ENCODE assay signal across 2 cellular contexts in genomic region chr2:68303902-68304272, GRCh38.
TF ChIP-seq lines count a peak whose summit lies in the region.
"Not testable (repeated sequence)": the region's sequence is repeated elsewhere in the genome, so short reads cannot be mapped to it uniquely, and the experiment has no call there.

No MANE protein-coding gene starts in this region.

TF ChIP-seq in K562, 482 proteins besides CTCF, POLR2A, EP300 and RAD21:
- 0 out of 2 replicates have a peak, but pooled peaks have one; percentile 19 for TF ChIP-seq CBFA2T2 (conservative IDR thresholded peaks at IDR 0.05)
- TF ChIP-seq CBFA2T3 (IDR thresholded peaks at IDR 0.05) = peak; percentile 49
TF ChIP-seq in K562: peak in this region for 2; not testable (repeated sequence) for 480.

TF ChIP-seq in HepG2, 621 proteins besides CTCF, POLR2A, EP300 and RAD21:
- TF ChIP-seq FOXK2 (IDR thresholded peaks at IDR 0.05) = 0 out of 2 replicates have a peak, but pooled peaks have one; percentile 8
- TF ChIP-seq GABPB1 (CRISPR knock-in tag; IDR thresholded peaks at IDR 0.05) = peak; percentile 11; the same call in 1 of the 2 replicates
- TF ChIP-seq FOXP1 (IDR thresholded peaks at IDR 0.05) = 0 out of 2 replicates have a peak, but pooled peaks have one; percentile 6
- not testable (repeated sequence) for TF ChIP-seq FOXP1 (CRISPR knock-in tag; IDR thresholded peaks at IDR 0.05)
- peak; percentile 80; the same call in 1 of the 2 replicates for TF ChIP-seq ZMYM2 (CRISPR knock-in tag; IDR thresholded peaks at IDR 0.05)
- TF ChIP-seq PITX1 (CRISPR knock-in tag; IDR thresholded peaks at IDR 0.05) = peak; percentile 59; the same call in 1 of the 2 replicates
- peak; percentile 40; the same call in 1 of the 2 replicates for TF ChIP-seq FOXP4 (CRISPR knock-in tag; IDR thresholded peaks at IDR 0.05)
- TF ChIP-seq MTERF4 (CRISPR knock-in tag; IDR thresholded peaks at IDR 0.05) = 0 out of 2 replicates have a peak, but pooled peaks have one; percentile 24
- peak; percentile 27; the same call in 1 of the 2 replicates for TF ChIP-seq SALL1 (CRISPR knock-in tag; IDR thresholded peaks at IDR 0.05)
- TF ChIP-seq TEAD3 (CRISPR knock-in tag; optimal IDR thresholded peaks at IDR 0.05; ENCODE audit: borderline replicate concordance) = peak; percentile 26
- TF ChIP-seq ZNF430 (CRISPR knock-in tag; IDR thresholded peaks at IDR 0.05) = 0 out of 2 replicates have a peak, but pooled peaks have one; percentile 16
- TF ChIP-seq ZMYM3 (CRISPR knock-in tag; IDR thresholded peaks at IDR 0.05) = peak; percentile 59; the same call in 1 of the 2 replicates
- peak; percentile 19; the same call in 1 of the 2 replicates for TF ChIP-seq HOXA3 (CRISPR knock-in tag; IDR thresholded peaks at IDR 0.05)
- peak; percentile 30; the same call in 1 of the 2 replicates for TF ChIP-seq PAXIP1 (CRISPR knock-in tag; conservative IDR thresholded peaks at IDR 0.05)
- TF ChIP-seq ZNF605 (CRISPR knock-in tag; IDR thresholded peaks at IDR 0.05) = peak; percentile 72; the same call in 1 of the 2 replicates
- 0 out of 2 replicates have a peak, but pooled peaks have one; percentile 11 for TF ChIP-seq MED1 (CRISPR knock-in tag; IDR thresholded peaks at IDR 0.05)
- peak; percentile 85; the same call in 1 of the 2 replicates for TF ChIP-seq ZNF460 (CRISPR knock-in tag; IDR thresholded peaks at IDR 0.05; ENCODE audit: borderline replicate concordance)
- 0 out of 2 replicates have a peak, but pooled peaks have one; percentile 10 for TF ChIP-seq FOSL2 (CRISPR knock-in tag; IDR thresholded peaks at IDR 0.05)
